ENCODE assay signal across 12 cellular contexts in the genomic region with DNA sequence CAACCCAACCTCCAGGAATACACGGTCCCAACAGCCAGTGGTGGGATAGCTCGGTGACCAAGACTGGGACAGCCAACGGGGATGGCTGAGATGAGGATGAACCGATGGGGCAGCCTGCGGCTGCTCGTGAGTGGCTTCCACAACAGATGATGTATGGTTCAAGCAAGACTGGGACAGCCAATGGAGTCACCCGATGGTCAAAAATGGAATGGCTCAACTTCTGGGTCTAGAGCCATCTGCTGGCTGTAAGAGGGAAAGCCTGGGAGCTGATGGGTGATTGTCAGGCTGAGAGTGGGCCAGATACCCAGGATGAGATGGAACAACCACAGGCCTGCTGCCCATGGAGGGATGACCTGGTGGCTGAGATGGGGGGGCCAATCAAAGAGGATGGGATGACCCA. TPM values are rescaled to one million over a fixed set of nuclear protein-coding genes. Genes with fewer than 3 reads are reported as not detected.
DNase-seq lines count a peak whose midpoint lies in the region; ATAC-seq and TF ChIP-seq lines count a peak whose summit lies in the region.
"Had no signal": no experiment of that assay in that cellular context is flagged by ENCODE, and none has a peak within 500 bp of the region (broad histone marks: within the 10 kb centered on the region; RNA-seq: fewer than 3 reads in every experiment).

No MANE protein-coding gene starts in this region.

- no TSS peak for BruUV-seq in IMR-90 (replicated peaks; lab: Mats Ljungman, UMichigan)

- no peak overlapping the region for H2BK120ac ChIP-seq in IMR-90 (ENCODE audit: low read depth, low read length)

- no peak for ATAC-seq in IMR-90 (ENCODE audit: low read depth)
- no peak for ATAC-seq in HG03135 (IDR thresholded peaks at IDR 0.05; ENCODE audit: unreplicated experiment)
- ATAC-seq in activated T-helper 17 cell treated with anti-CD3 and anti-CD28 coated beads, Interleukin-2, amount 50 U/mL, for 72 hours (replicated peaks): no peak

- no peak overlapping the region for H3K18ac ChIP-seq in IMR-90 (ENCODE audit: low read depth, low read length)

- no peak overlapping the region for H3K4me3 Mint-ChIP-seq in neural crest cell
- H3K4me3 Mint-ChIP-seq in CD4-positive, alpha-beta memory T cell: no peak overlapping the region
- H3K4me3 Mint-ChIP-seq in activated T-helper 17 cell treated with anti-CD3 and anti-CD28 coated beads, Interleukin-2, amount 50 U/mL, for 72 hours: no peak overlapping the region

- no peak overlapping the region for H4K91ac ChIP-seq in IMR-90 (ENCODE audit: insufficient read depth, low read depth, low read length)

- no peak for TF ChIP-seq RAD21 in IMR-90 (IDR thresholded peaks at IDR 0.05; ENCODE audit: low read length)

- H3K36me3 Mint-ChIP-seq in neural crest cell (ENCODE audit: low read depth): no peaks in the 10 kb centered on the region
- H3K36me3 Mint-ChIP-seq in CD4-positive, alpha-beta memory T cell: peaks cover 0 to 3% of the 10 kb centered on the region in 2 donors
- H3K36me3 Mint-ChIP-seq in activated T-helper 17 cell treated with anti-CD3 and anti-CD28 coated beads, Interleukin-2, amount 50 U/mL, for 72 hours (ENCODE audit: low read depth): no peaks in the 10 kb centered on the region

- H3K9ac ChIP-seq in IMR-90 (ENCODE audit: low read depth, low read length): no peak overlapping the region

- no peaks in the 10 kb centered on the region for H4K20me1 ChIP-seq in IMR-90 (ENCODE audit: insufficient read depth, low read length)

- POLR2A ChIA-PET in GM10248 (lab: Yijun Ruan, JAX): no interaction called here
- POLR2A ChIA-PET in IMR-90 (lab: Charles Lee; ENCODE audit: unreplicated experiment): no interaction called here
- POLR2A ChIA-PET in CD4-positive, alpha-beta memory T cell (lab: Charles Lee; ENCODE audit: partially characterized antibody): no interaction called here

- no peak overlapping the region for H3K56ac ChIP-seq in IMR-90 (ENCODE audit: extremely low read depth, insufficient read depth, low read length)

- dilution Hi-C loops in IMR-90 (cut with HindIII; ENCODE audit: low sequenced_read_pairs, unreplicated experiment): no loop called here

- H3K9me3 Mint-ChIP-seq in neural crest cell: no peaks in the 10 kb centered on the region
- H3K9me3 Mint-ChIP-seq in CD4-positive, alpha-beta memory T cell: no peaks in the 10 kb centered on the region
- no peaks in the 10 kb centered on the region for H3K9me3 Mint-ChIP-seq in activated T-helper 17 cell treated with anti-CD3 and anti-CD28 coated beads, Interleukin-2, amount 50 U/mL, for 72 hours

- peak; percentile 15 for TF ChIP-seq CTCF in GM10248 (IDR thresholded peaks at IDR 0.05; ENCODE audit: control extremely low read depth, extremely low read depth, low read depth, missing control alignments)
- TF ChIP-seq CTCF in IMR-90 (conservative IDR thresholded peaks at IDR 0.05; ENCODE audit: low read depth, low read length): peak; percentile 35
- peak; percentile 62 for TF ChIP-seq CTCF in cardiac fibroblast (IDR thresholded peaks at IDR 0.05; ENCODE audit: low read depth, low read length)
- peak; percentile 51 for TF ChIP-seq CTCF in neural crest cell (conservative IDR thresholded peaks at IDR 0.05)
- TF ChIP-seq CTCF in esophagus squamous epithelium (IDR thresholded peaks at IDR 0.05): peak in 1 of 6 experiments; percentile 42

- no peak overlapping the region for H3K23ac ChIP-seq in IMR-90 (ENCODE audit: low read depth, low read length)

- TF ChIP-seq POLR2A in IMR-90 (IDR thresholded peaks at IDR 0.05; ENCODE audit: low read depth, low read length) (no peak), esophagus squamous epithelium (IDR thresholded peaks at IDR 0.05) (no peak)

- no peak overlapping the region for H4K8ac ChIP-seq in IMR-90 (ENCODE audit: low read depth in 2 of 2, low read length in 2 of 2)

- no peak overlapping the region for H2AK5ac ChIP-seq in IMR-90 (ENCODE audit: low read depth, low read length)

- no peak overlapping the region for H2BK20ac ChIP-seq in IMR-90 (ENCODE audit: low read depth, low read length)

- no peak overlapping the region for H2BK15ac ChIP-seq in IMR-90 (ENCODE audit: low read depth, low read length)

- no peaks in the 10 kb centered on the region for H3K27me3 Mint-ChIP-seq in neural crest cell (ENCODE audit: low read depth)
- H3K27me3 Mint-ChIP-seq in CD4-positive, alpha-beta memory T cell: peaks cover 8 to 29% of the 10 kb centered on the region in 2 donors
- peaks cover 27% of the 10 kb centered on the region for H3K27me3 Mint-ChIP-seq in activated T-helper 17 cell treated with anti-CD3 and anti-CD28 coated beads, Interleukin-2, amount 50 U/mL, for 72 hours

- H3K4me1 Mint-ChIP-seq in neural crest cell: peaks cover 20% of the 10 kb centered on the region
- no peaks in the 10 kb centered on the region for H3K4me1 Mint-ChIP-seq in CD4-positive, alpha-beta memory T cell
- H3K4me1 Mint-ChIP-seq in activated T-helper 17 cell treated with anti-CD3 and anti-CD28 coated beads, Interleukin-2, amount 50 U/mL, for 72 hours: no peaks in the 10 kb centered on the region

- H3K36me3 ChIP-seq in IMR-90 (ENCODE audit: control insufficient read depth, insufficient read depth, low read length) (no peaks in the 10 kb centered on the region), esophagus squamous epithelium (no peaks in the 10 kb centered on the region)
- no peaks in the 10 kb centered on the region for H3K36me3 ChIP-seq in CD4-positive, alpha-beta memory T cell (ENCODE audit: insufficient read depth, low read length)
- H3K36me3 ChIP-seq: SJCRH30 had no signal

- H3K4me1 ChIP-seq in IMR-90 (ENCODE audit: control insufficient read depth, insufficient read depth, low read length) (peaks cover 13% of the 10 kb centered on the region), esophagus squamous epithelium (no peaks in the 10 kb centered on the region)
- H3K4me1 ChIP-seq in CD4-positive, alpha-beta memory T cell (ENCODE audit: insufficient read depth, low read length): no peaks in the 10 kb centered on the region

- no peak overlapping the region for H3K27ac Mint-ChIP-seq in neural crest cell (ENCODE audit: unreplicated experiment)
- no peak overlapping the region for H3K27ac Mint-ChIP-seq in CD4-positive, alpha-beta memory T cell
- no peak overlapping the region for H3K27ac Mint-ChIP-seq in activated T-helper 17 cell treated with anti-CD3 and anti-CD28 coated beads, Interleukin-2, amount 50 U/mL, for 72 hours

- no peak overlapping the region for H2BK5ac ChIP-seq in IMR-90 (ENCODE audit: low read depth, low read length, poor library complexity, severe bottlenecking)

- intact Hi-C loops in IMR-90 (cut with micrococcal nuclease) (no loop called here), esophagus squamous epithelium (cut with DNase I) (no loop called here)
- intact Hi-C loops in CD4-positive, alpha-beta memory T cell (cut with micrococcal nuclease): no loop called here

- H3K9me1 ChIP-seq in IMR-90 (ENCODE audit: insufficient read depth, low read length): no peaks in the 10 kb centered on the region

- no peak overlapping the region for H3K4ac ChIP-seq in IMR-90 (ENCODE audit: low read depth, low read length)

- no peaks in the 10 kb centered on the region for H3K79me1 ChIP-seq in IMR-90 (ENCODE audit: low read depth in 1 of 2, low read length in 2 of 2)

- peak; percentile 54 for DNase-seq in GM10248 (ENCODE audit: extremely low spot score)
- DNase-seq in IMR-90: no peak
- peak in 1 of 2 donors; percentile 37 for DNase-seq in cardiac fibroblast (ENCODE audit: low read depth in 2 of 2)
- DNase-seq in neural crest cell (ENCODE audit: low read depth, low spot score): no peak
- DNase-seq in esophagus squamous epithelium (lab: John Stamatoyannopoulos, UW): no peak
- DNase-seq in CD4-positive, alpha-beta memory T cell: no peak
- DNase-seq: kidney, small intestine had no signal

- H3K27ac ChIP-seq in IMR-90 (ENCODE audit: insufficient read depth, low read length) (no peak overlapping the region), esophagus squamous epithelium (no peak overlapping the region)
- no peak overlapping the region for H3K27ac ChIP-seq in CD4-positive, alpha-beta memory T cell (ENCODE audit: low read depth, low read length)
- H3K27ac ChIP-seq: SJCRH30 had no signal

- no peak overlapping the region for H3K4me3 ChIP-seq in IMR-90 (ENCODE audit: insufficient read depth, low read depth, low read length)
- no peak overlapping the region for H3K4me3 ChIP-seq in cardiac fibroblast (replicated peaks in 1 of 2; ENCODE audit: low read depth in 2 of 2, low read length in 2 of 2)
- H3K4me3 ChIP-seq in esophagus squamous epithelium: no peak overlapping the region
- H3K4me3 ChIP-seq in CD4-positive, alpha-beta memory T cell (ENCODE audit: low read length in 2 of 2): no peak overlapping the region
- H3K4me3 ChIP-seq: SJCRH30 had no signal

- H2AK9ac ChIP-seq in IMR-90 (replicated peaks; ENCODE audit: low read depth, low read length, poor library complexity): no peak overlapping the region

- H3K27me3 ChIP-seq in IMR-90 (ENCODE audit: control insufficient read depth, insufficient read depth, low read length) (peaks cover 12% of the 10 kb centered on the region; the same call in 1 of the 2 replicates), esophagus squamous epithelium (peaks cover 0 to 65% (median 0%) of the 10 kb centered on the region in 4 donors)
- H3K27me3 ChIP-seq in CD4-positive, alpha-beta memory T cell (ENCODE audit: insufficient read depth, low read length): no peaks in the 10 kb centered on the region
- H3K27me3 ChIP-seq: SJCRH30 had no signal

- H4K5ac ChIP-seq in IMR-90 (ENCODE audit: low read depth, low read length): no peak overlapping the region

- H3K4me2 ChIP-seq in IMR-90 (ENCODE audit: low read depth, low read length): no peak overlapping the region

- H2AFZ ChIP-seq in IMR-90 (replicated peaks; ENCODE audit: low read length, poor library complexity): no peak overlapping the region

- no peak overlapping the region for H3K14ac ChIP-seq in IMR-90 (replicated peaks; ENCODE audit: low read depth, low read length)

- no peaks in the 10 kb centered on the region for H3K9me3 ChIP-seq in IMR-90 (ENCODE audit: control insufficient read depth, insufficient read depth, low read length)
- H3K9me3 ChIP-seq in esophagus squamous epithelium: no peaks in the 10 kb centered on the region
- no peaks in the 10 kb centered on the region for H3K9me3 ChIP-seq in CD4-positive, alpha-beta memory T cell (ENCODE audit: control insufficient read depth in 1 of 2, low read length in 2 of 2)
- H3K9me3 ChIP-seq: SJCRH30 had no signal

- CTCF ChIA-PET in GM10248 (lab: Yijun Ruan, JAX) (interaction anchor here (0.9 to 2.9 kb wide), 9 partner anchors 8 to 188 kb away, joined by 3 to 12 read pairs (median 4); no protein-coding TSS in a partner anchor), IMR-90 (lab: Yijun Ruan, JAX) (no interaction called here)
- CTCF ChIA-PET in CD4-positive, alpha-beta memory T cell (lab: Charles Lee; ENCODE audit: partially characterized antibody): no interaction called here

- in situ Hi-C loops in IMR-90 (cut with MboI; ENCODE audit: low sequenced_read_pairs): no loop called here

- WGBS in IMR-90 (ENCODE audit: extremely low coverage in 2 of 2, insufficient read length in 1 of 2), 2 experiments: 84% methylated on average over 7 of the region's 7 CpGs; no CpG with 5 or more reads in 1 of the 2 experiments
- 67 to 87% methylated on average over 1 to 7 of the region's 7 CpGs for WGBS in esophagus squamous epithelium, 2 donors

RNA-seq across cellular contexts. Expression of a gene that starts 35.5 kb away (rescaled TPM):
- under 0.01 TPM in 1 of 2 replicates, not detected in the other for total RNA-seq in IMR-90 (2012; rRNA removed)
- 0.19 and 0.26 TPM in 2 replicates for polyA plus RNA-seq in IMR-90 (2012; rRNA removed)
- 0.10 and 0.29 TPM in 2 replicates for polyA plus RNA-seq in IMR-90 (2012; cell fraction: cytosol; rRNA removed)
- 0.53 and 0.90 TPM in 2 replicates for polyA plus RNA-seq in IMR-90 (2012; cell fraction: nucleus; rRNA removed; ENCODE audit: low replicate concordance)
- total RNA-seq in neural crest cell: 3.8 and 4.1 TPM in 2 replicates
- total RNA-seq in esophagus squamous epithelium: 1 to 10 TPM; 1.6 to 2.9 (median 1.9) TPM
- total RNA-seq in CD4-positive, alpha-beta memory T cell: not detected
- polyA plus RNA-seq in CD4-positive, alpha-beta memory T cell: not detected
- under 1 TPM in 1 of 2 donors, not detected in 1; 0.19 TPM for total RNA-seq in activated T-helper 17 cell treated with anti-CD3 and anti-CD28 coated beads, Interleukin-2, amount 50 U/mL, for 72 hours

RNA-seq across cellular contexts. Expression of a gene that starts 36.8 kb away (rescaled TPM):
- not detected in 2 replicates for total RNA-seq in IMR-90 (2012; rRNA removed)
- polyA plus RNA-seq in IMR-90 (2012; rRNA removed): not detected in 2 replicates
- polyA plus RNA-seq in IMR-90 (2012; cell fraction: cytosol; rRNA removed): 0.02 TPM in 1 of 2 replicates, not detected in the other
- polyA plus RNA-seq in IMR-90 (2012; cell fraction: nucleus; rRNA removed; ENCODE audit: low replicate concordance): not detected in 2 replicates
- 2.8 and 2.9 TPM in 2 replicates for total RNA-seq in neural crest cell
- total RNA-seq in esophagus squamous epithelium: 1 to 10 TPM in 1 of 4 donors, under 1 TPM in 1, not detected in 2; 0.76 to 1.3 TPM
- not detected for total RNA-seq in CD4-positive, alpha-beta memory T cell
- polyA plus RNA-seq in CD4-positive, alpha-beta memory T cell: not detected
- total RNA-seq in activated T-helper 17 cell treated with anti-CD3 and anti-CD28 coated beads, Interleukin-2, amount 50 U/mL, for 72 hours: not detected
- total RNA-seq: LHCN-M2 had no signal
